In the genomic region with DNA sequence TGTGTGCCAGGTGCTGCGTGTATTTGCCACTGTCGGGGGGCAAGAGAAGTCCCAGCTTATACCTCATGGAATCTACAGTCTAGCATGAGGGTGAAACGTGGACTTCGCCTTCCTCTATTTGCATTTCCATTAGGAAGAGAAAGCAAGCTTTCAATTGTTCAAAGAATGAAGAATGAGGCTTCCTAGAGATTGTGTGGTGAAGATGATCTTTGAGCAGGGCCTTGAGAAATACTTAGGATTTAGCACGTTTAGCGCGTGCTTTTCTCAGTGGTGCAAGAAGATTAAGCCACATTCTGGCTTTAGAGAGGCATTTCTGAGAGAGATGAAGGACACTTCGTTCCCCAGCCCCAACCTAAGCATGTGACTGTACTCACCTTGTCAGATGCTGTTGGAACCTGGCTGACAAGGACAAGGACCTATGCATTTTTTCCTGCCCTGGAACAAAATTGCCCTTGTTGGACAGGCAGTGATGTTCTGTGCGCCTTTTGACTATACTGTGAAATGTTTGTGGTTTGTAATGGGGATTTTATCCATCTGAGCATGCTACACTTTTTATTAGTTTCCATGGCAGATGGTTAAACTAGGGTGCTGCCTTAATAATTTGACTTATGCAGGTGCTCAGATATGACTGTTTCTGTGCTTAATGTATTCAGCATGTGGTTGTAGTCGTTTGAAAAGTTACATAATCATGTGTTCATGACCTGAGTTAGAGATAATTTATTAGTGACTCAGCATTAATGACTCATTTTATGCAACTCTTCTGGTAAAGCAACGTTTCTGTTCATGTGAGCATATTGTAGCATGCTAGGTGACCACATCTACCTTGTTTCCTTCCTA, we compare ENCODE assay signal across 8 cellular contexts. TPM values are rescaled to one million over a fixed set of nuclear protein-coding genes. Genes with fewer than 3 reads are reported as not detected.
A peak's percentile ranks its signal among the peaks of the same experiment; 100 is the strongest.
DNase-seq lines count a peak whose midpoint lies in the region; ATAC-seq, FAIRE-seq and TF ChIP-seq lines count a peak whose summit lies in the region.

No MANE protein-coding gene starts in this region.

- intact Hi-C loops in HepG2 (cut with micrococcal nuclease; ENCODE audit: unreplicated experiment) = loop anchor here (5.0 to 10.0 kb wide), 2 partner anchors 62 to 91 kb away; no protein-coding TSS in a partner anchor
- intact Hi-C loops in testis (cut with DNase I; ENCODE audit: low total_unique reads) = no loop called here

- TSS peak; percentile 52 for BruUV-seq in HepG2 (replicated peaks; lab: Mats Ljungman, UMichigan)

- H3K18ac ChIP-seq in mesendoderm (ENCODE audit: low read length) = no peak overlapping the region

- peaks cover 70% of the 10 kb centered on the region for H3K4me1 ChIP-seq in HepG2 (ENCODE audit: insufficient read depth, low read length)
- H3K4me1 ChIP-seq in mesendoderm (ENCODE audit: control insufficient read depth, low read depth, low read length) = peaks cover 2% of the 10 kb centered on the region
- H3K4me1 ChIP-seq in testis = peaks cover 3% of the 10 kb centered on the region

- ATAC-seq in GM18868 (IDR thresholded peaks at IDR 0.05; ENCODE audit: unreplicated experiment) (peak; percentile 80), HG02973 (IDR thresholded peaks at IDR 0.05; ENCODE audit: unreplicated experiment) (peak; percentile 79), HepG2 (peak; percentile 92)

- H4K20me1 ChIP-seq in HepG2 (ENCODE audit: insufficient read depth, low read length) = no peaks in the 10 kb centered on the region

- no peak overlapping the region for H2BK5ac ChIP-seq in mesendoderm (ENCODE audit: low read length)

- in situ Hi-C loops in HepG2 (cut with HindIII; ENCODE audit: extremely low pct_ligation_motif_present, low pct_unique_long_range_greater_than_20kb) = no loop called here

- H3K36me3 ChIP-seq in HepG2 (replicated peaks in 1 of 2; ENCODE audit: control insufficient read depth in 1 of 2, insufficient read depth in 2 of 2, low read length in 2 of 2) (peaks cover 2 to 8% of the 10 kb centered on the region in 2 experiments; a peak in 2 of 5 replicates), mesendoderm (ENCODE audit: control insufficient read depth, insufficient read depth, low read length) (no peaks in the 10 kb centered on the region), testis (ENCODE audit: low read depth, missing control alignments) (no peaks in the 10 kb centered on the region)

- H3K23ac ChIP-seq in mesendoderm (ENCODE audit: low read length) = no peak overlapping the region

- TF ChIP-seq CTCF in AG09309 (IDR thresholded peaks at IDR 0.05; ENCODE audit: control insufficient read depth, insufficient read depth, low read depth, low read length, missing control alignments) (no peak), HepG2 (CRISPR knock-in tag; IDR thresholded peaks at IDR 0.05) (0 out of 2 replicates have a peak, but pooled peaks have one; percentile 3), testis (IDR thresholded peaks at IDR 0.05) (no peak)

- peak overlapping the region; percentile 67 for H3K4me2 ChIP-seq in HepG2 (ENCODE audit: low read depth, low read length)
- H3K4me2 ChIP-seq in mesendoderm (ENCODE audit: low read length) = no peak overlapping the region

- H3K4me3 ChIP-seq in AG09309 (ENCODE audit: control insufficient read depth, low read depth, low read length) (no peak overlapping the region), HepG2 (replicated peaks in 1 of 3; ENCODE audit: insufficient read depth in 1 of 3, low read depth in 2 of 3, low read length in 3 of 3) (peak overlapping the region in 1 of 3 experiments; percentile 43; a peak in 2 of 6 replicates), mesendoderm (ENCODE audit: low read length) (no peak overlapping the region), testis (no peak overlapping the region)

- H3K9ac ChIP-seq in HepG2 (ENCODE audit: insufficient read depth, low read depth, low read length) (peak overlapping the region; percentile 67), mesendoderm (ENCODE audit: low read length) (no peak overlapping the region)

- no peak overlapping the region for H4K8ac ChIP-seq in mesendoderm (ENCODE audit: low read depth, low read length)

- POLR2A ChIA-PET in HepG2 (lab: Yijun Ruan, JAX) = interaction anchor here (0.7 to 2.6 kb wide), 11 partner anchors 9 to 220 kb away, joined by 3 to 16 read pairs (median 4); no protein-coding TSS in a partner anchor

- H3K27ac ChIP-seq in HepG2 (ENCODE audit: extremely low read length, insufficient read depth, low read length) (peak overlapping the region; percentile 91), mesendoderm (ENCODE audit: low read depth, low read length) (no peak overlapping the region), testis (no peak overlapping the region)

- H2AK5ac ChIP-seq in mesendoderm (ENCODE audit: low read length) = no peak overlapping the region

- no peak overlapping the region for H2BK120ac ChIP-seq in mesendoderm (ENCODE audit: low read depth, low read length)

- no peak overlapping the region for H2BK15ac ChIP-seq in mesendoderm (replicated peaks; ENCODE audit: low read depth)

- peaks cover 10% of the 10 kb centered on the region for H3K79me1 ChIP-seq in mesendoderm (ENCODE audit: low read length)

- peak; percentile 35; the same call in 1 of the 2 replicates for TF ChIP-seq RAD21 in HepG2 (CRISPR knock-in tag; IDR thresholded peaks at IDR 0.05)

- TF ChIP-seq POLR2A in HepG2 (IDR thresholded peaks at IDR 0.05; ENCODE audit: insufficient read depth in 1 of 2, low read depth in 2 of 2, low read length in 2 of 2) (peak in 1 of 2 experiments; percentile 73; a peak in 2 of 4 replicates), testis (IDR thresholded peaks at IDR 0.05) (no peak)

- CTCF ChIA-PET in HepG2 (lab: Yijun Ruan, JAX; ENCODE audit: low intra/inter-chr PET ratio, low total read pairs) = no interaction called here

- DNase-seq in AG09309 (ENCODE audit: low read depth) (peak; percentile 37), SW480 (ENCODE audit: low spot score) (peak; percentile 62), HepG2 (ENCODE audit: low spot score) (peak; percentile 97), mesendoderm (no peak), testis (no peak), NCI-H1105 (lab: John Stamatoyannopoulos, UW) (no peak)

- WGBS in HepG2 (ENCODE audit: low lambda C conversion rate) = 3% methylated on average over 11 of the region's 11 CpGs
- WGBS in mesendoderm (ENCODE audit: extremely low coverage, insufficient coverage, low lambda C conversion rate) = no CpG with 5 or more reads among the region's 11 CpGs
- WGBS in testis, 2 donors = 76 to 80% methylated on average over 11 of the region's 11 CpGs

- H3K27me3 ChIP-seq in HepG2 (ENCODE audit: control insufficient read depth in 1 of 2, insufficient read depth in 2 of 2, low read length in 2 of 2) (no peaks in the 10 kb centered on the region), mesendoderm (ENCODE audit: insufficient read depth, low read length, poor library complexity) (no peaks in the 10 kb centered on the region), testis (no peaks in the 10 kb centered on the region)

- peak; percentile 80 for FAIRE-seq in HepG2 (lab: Jason Lieb, UNC)

- H3K56ac ChIP-seq in mesendoderm (ENCODE audit: low read length) = no peak overlapping the region

- no peak overlapping the region for H2AFZ ChIP-seq in HepG2 (ENCODE audit: low read length)

- H3K9me3 ChIP-seq in HepG2 (ENCODE audit: low read length) (no peaks in the 10 kb centered on the region), testis (no peaks in the 10 kb centered on the region)

- H3K4ac ChIP-seq in mesendoderm (ENCODE audit: low read depth, low read length) = no peak overlapping the region

- TF ChIP-seq EP300 in HepG2 (IDR thresholded peaks at IDR 0.05; ENCODE audit: low read depth in 2 of 2, low read length in 2 of 2) (peak; percentile 91 to 96), HepG2 (CRISPR knock-in tag; IDR thresholded peaks at IDR 0.05; ENCODE audit: borderline replicate concordance) (peak; percentile 95)

- peaks cover 82% of the 10 kb centered on the region for H3K79me2 ChIP-seq in HepG2 (ENCODE audit: insufficient read depth, low read length)
- peaks cover 7% of the 10 kb centered on the region for H3K79me2 ChIP-seq in mesendoderm (ENCODE audit: control insufficient read depth, insufficient read depth, low read length)

- no peak overlapping the region for H4K5ac ChIP-seq in mesendoderm (ENCODE audit: low read length)

TF ChIP-seq in HepG2, 621 proteins besides CTCF, POLR2A, EP300 and RAD21 (continues in another document):
- 0 out of 2 replicates have a peak, but pooled peaks have one; percentile 43 for TF ChIP-seq GATA4 (IDR thresholded peaks at IDR 0.05; ENCODE audit: borderline replicate concordance, low read depth)

RNA-seq across cellular contexts. Expression of gene TULP4, which starts 10.7 kb away (rescaled TPM):
- total RNA-seq in HepG2 (2016; rRNA removed; fragmentation: Illumina TruSeq; extraction: Trizol) = 122 and 143 TPM in 2 replicates
- total RNA-seq in HepG2 (2016; cell fraction: cytosol; rRNA removed; fragmentation: Illumina TruSeq; extraction: Trizol; ENCODE audit: low read depth) = 244 and 275 TPM in 2 replicates
- total RNA-seq in HepG2 (2016; cell fraction: insoluble cytoplasmic fraction; rRNA removed; fragmentation: Illumina TruSeq; extraction: Trizol) = 121 and 124 TPM in 2 replicates
- 358 and 486 TPM in 2 replicates for total RNA-seq in HepG2 (2016; cell fraction: membrane; rRNA removed; fragmentation: Illumina TruSeq; extraction: Trizol)
- total RNA-seq in HepG2 (2016; cell fraction: nucleus; rRNA removed; fragmentation: Illumina TruSeq; extraction: Trizol) = 96.8 and 105 TPM in 2 replicates
- 19.1 and 21.1 TPM in 2 replicates for polyA plus RNA-seq in HepG2 (2011; rRNA removed)
- 9.7 and 14.3 TPM in 2 replicates for polyA plus RNA-seq in HepG2 (2011; cell fraction: cytosol; rRNA removed)
- polyA plus RNA-seq in HepG2 (2011; cell fraction: nucleus; rRNA removed) = 37.4 and 38.9 TPM in 2 replicates
- 13.6 and 14.1 TPM in 2 replicates for polyA plus RNA-seq in HepG2 (2012)
- 1.3 and 1.7 TPM in 2 replicates for polyA plus RNA-seq in HepG2 (2016; cell fraction: cytosol; fragmentation: Illumina TruSeq; extraction: Trizol; ENCODE audit: low read depth)
- polyA plus RNA-seq in HepG2 (2016; cell fraction: insoluble cytoplasmic fraction; fragmentation: Illumina TruSeq; extraction: Trizol; ENCODE audit: low read depth) = 8.7 and 9.3 TPM in 2 replicates
- polyA plus RNA-seq in HepG2 (2016; cell fraction: membrane; fragmentation: Illumina TruSeq; extraction: Trizol; ENCODE audit: low read depth) = 2.5 and 3.1 TPM in 2 replicates
- 17.9 and 19.4 TPM in 2 replicates for polyA plus RNA-seq in HepG2 (2016; cell fraction: nucleus; fragmentation: Illumina TruSeq; extraction: Trizol; ENCODE audit: insufficient read depth, low read depth)
- polyA minus RNA-seq in HepG2 (2011; rRNA and poly(A)+ RNA removed; ENCODE audit: low replicate concordance) = 41.3 and 139 TPM in 2 replicates
- 105 and 136 TPM in 2 replicates for polyA minus RNA-seq in HepG2 (2011; cell fraction: cytosol; rRNA and poly(A)+ RNA removed)
- 153 and 181 TPM in 2 replicates for polyA minus RNA-seq in HepG2 (2011; cell fraction: nucleus; rRNA and poly(A)+ RNA removed)
- polyA plus RNA-seq in mesendoderm (2013, experiment 1 of 2) = 14.2 TPM
- 13.1 TPM for polyA plus RNA-seq in mesendoderm (2013, experiment 2 of 2)
- 100 to 1,000 TPM; 116 to 211 TPM for total RNA-seq in testis
- 18.0 TPM for polyA plus RNA-seq in testis (ENCODE audit: insufficient read depth, low read depth, low replicate concordance)

Comparison
In these comparisons a context has a peak if more than half of its experiments do, and no peak if none do; other contexts are left out.
1. DNase-seq: peak in AG09309 (single experiment), SW480 (single experiment) and HepG2 (single experiment); none in mesendoderm (single experiment), testis (single experiment) and NCI-H1105 (single experiment).
2. Peak in every context shown above with its lines, with median percentiles within 50 percentile points of each other: ATAC-seq.